1 cellular context compared by ENCODE assay signal in the genomic region with DNA sequence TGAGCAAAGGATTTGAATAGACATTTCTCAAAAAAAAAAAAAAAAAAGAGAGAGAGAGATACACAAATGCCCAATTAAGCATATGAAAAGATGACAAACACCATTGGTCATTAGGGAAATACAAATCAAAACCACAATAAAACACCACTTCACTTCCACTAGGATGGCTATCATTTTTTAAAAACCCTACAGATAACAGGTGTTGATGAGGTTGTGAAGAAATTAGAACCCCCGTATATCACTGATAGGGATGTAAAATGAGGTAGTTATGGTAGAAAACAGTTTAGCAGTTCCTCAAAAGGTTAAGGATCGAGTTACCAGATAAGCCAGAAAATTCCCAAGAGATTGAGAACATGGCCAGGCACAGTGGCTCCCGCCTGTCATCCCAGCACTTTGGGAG.
A peak's percentile ranks its signal among the peaks of the same experiment; 100 is the strongest.
TF ChIP-seq lines count a peak whose summit lies in the region.

No MANE protein-coding gene starts in this region.

TF ChIP-seq in HEK293, 187 proteins besides CTCF, POLR2A, EP300 and RAD21 (continued from another document and continues in another):
- TF ChIP-seq ZFP3 (tag by site-specific recombination; IDR thresholded peaks at IDR 0.05; ENCODE audit: low read depth) (no peak), ZNF623 (tag by site-specific recombination; IDR thresholded peaks at IDR 0.05) (no peak), RBAK (tag by site-specific recombination; IDR thresholded peaks at IDR 0.05) (no peak), ZEB2 (tag by site-specific recombination; IDR thresholded peaks at IDR 0.05) (no peak), BCL11B (tag by site-specific recombination; IDR thresholded peaks at IDR 0.05; ENCODE audit: low read depth) (no peak), SALL2 (tag by site-specific recombination; IDR thresholded peaks at IDR 0.05; ENCODE audit: borderline replicate concordance) (no peak), SP2 (tag by site-specific recombination; IDR thresholded peaks at IDR 0.05) (no peak), ZNF747 (tag by site-specific recombination; IDR thresholded peaks at IDR 0.05) (no peak), ZNF629 (tag by site-specific recombination; IDR thresholded peaks at IDR 0.05) (0 out of 2 replicates have a peak, but pooled peaks have one; percentile 16), ZBTB48 (tag by site-specific recombination; IDR thresholded peaks at IDR 0.05) (no peak), ZNF768 (tag by site-specific recombination; IDR thresholded peaks at IDR 0.05) (no peak), ZNF391 (tag by site-specific recombination; IDR thresholded peaks at IDR 0.05; ENCODE audit: borderline replicate concordance, low read depth) (no peak), ZSCAN30 (tag by site-specific recombination; IDR thresholded peaks at IDR 0.05) (no peak), SP3 (tag by site-specific recombination; IDR thresholded peaks at IDR 0.05) (no peak), PRDM1 (tag by site-specific recombination; IDR thresholded peaks at IDR 0.05) (no peak), ZBTB8A (tag by site-specific recombination; IDR thresholded peaks at IDR 0.05) (no peak), MEIS1 (CRISPR knock-in tag; IDR thresholded peaks at IDR 0.05; ENCODE audit: borderline replicate concordance) (no peak), OSR2 (tag by site-specific recombination; IDR thresholded peaks at IDR 0.05) (peak; percentile 25; the same call in 1 of the 2 replicates), ZBTB7A (tag by site-specific recombination; IDR thresholded peaks at IDR 0.05; ENCODE audit: low read depth) (no peak), ZNF837 (tag by site-specific recombination; IDR thresholded peaks at IDR 0.05) (no peak), ZNF132 (tag by site-specific recombination; IDR thresholded peaks at IDR 0.05; ENCODE audit: borderline replicate concordance) (no peak), ZFP69B (tag by site-specific recombination; IDR thresholded peaks at IDR 0.05) (no peak), ZNF473 (tag by site-specific recombination; IDR thresholded peaks at IDR 0.05) (no peak)
- TF ChIP-seq, protein P1, sequence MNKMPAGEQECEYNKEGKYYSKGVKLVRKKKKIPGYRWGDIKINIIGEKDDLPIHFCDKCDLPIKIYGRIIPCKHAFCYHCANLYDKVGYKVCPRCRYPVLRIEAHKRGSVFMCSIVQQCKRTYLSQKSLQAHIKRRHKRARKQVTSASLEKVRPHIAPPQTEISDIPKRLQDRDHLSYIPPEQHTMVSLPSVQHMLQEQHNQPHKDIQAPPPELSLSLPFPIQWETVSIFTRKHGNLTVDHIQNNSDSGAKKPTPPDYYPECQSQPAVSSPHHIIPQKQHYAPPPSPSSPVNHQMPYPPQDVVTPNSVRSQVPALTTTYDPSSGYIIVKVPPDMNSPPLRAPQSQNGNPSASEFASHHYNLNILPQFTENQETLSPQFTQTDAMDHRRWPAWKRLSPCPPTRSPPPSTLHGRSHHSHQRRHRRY (tag by site-specific recombination; IDR thresholded peaks at IDR 0.05) = no peak
- TF ChIP-seq, protein P2, sequence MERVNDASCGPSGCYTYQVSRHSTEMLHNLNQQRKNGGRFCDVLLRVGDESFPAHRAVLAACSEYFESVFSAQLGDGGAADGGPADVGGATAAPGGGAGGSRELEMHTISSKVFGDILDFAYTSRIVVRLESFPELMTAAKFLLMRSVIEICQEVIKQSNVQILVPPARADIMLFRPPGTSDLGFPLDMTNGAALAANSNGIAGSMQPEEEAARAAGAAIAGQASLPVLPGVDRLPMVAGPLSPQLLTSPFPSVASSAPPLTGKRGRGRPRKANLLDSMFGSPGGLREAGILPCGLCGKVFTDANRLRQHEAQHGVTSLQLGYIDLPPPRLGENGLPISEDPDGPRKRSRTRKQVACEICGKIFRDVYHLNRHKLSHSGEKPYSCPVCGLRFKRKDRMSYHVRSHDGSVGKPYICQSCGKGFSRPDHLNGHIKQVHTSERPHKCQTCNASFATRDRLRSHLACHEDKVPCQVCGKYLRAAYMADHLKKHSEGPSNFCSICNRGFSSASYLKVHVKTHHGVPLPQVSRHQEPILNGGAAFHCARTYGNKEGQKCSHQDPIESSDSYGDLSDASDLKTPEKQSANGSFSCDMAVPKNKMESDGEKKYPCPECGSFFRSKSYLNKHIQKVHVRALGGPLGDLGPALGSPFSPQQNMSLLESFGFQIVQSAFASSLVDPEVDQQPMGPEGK (tag by site-specific recombination; IDR thresholded peaks at IDR 0.05) = no peak
- TF ChIP-seq, protein P3, sequence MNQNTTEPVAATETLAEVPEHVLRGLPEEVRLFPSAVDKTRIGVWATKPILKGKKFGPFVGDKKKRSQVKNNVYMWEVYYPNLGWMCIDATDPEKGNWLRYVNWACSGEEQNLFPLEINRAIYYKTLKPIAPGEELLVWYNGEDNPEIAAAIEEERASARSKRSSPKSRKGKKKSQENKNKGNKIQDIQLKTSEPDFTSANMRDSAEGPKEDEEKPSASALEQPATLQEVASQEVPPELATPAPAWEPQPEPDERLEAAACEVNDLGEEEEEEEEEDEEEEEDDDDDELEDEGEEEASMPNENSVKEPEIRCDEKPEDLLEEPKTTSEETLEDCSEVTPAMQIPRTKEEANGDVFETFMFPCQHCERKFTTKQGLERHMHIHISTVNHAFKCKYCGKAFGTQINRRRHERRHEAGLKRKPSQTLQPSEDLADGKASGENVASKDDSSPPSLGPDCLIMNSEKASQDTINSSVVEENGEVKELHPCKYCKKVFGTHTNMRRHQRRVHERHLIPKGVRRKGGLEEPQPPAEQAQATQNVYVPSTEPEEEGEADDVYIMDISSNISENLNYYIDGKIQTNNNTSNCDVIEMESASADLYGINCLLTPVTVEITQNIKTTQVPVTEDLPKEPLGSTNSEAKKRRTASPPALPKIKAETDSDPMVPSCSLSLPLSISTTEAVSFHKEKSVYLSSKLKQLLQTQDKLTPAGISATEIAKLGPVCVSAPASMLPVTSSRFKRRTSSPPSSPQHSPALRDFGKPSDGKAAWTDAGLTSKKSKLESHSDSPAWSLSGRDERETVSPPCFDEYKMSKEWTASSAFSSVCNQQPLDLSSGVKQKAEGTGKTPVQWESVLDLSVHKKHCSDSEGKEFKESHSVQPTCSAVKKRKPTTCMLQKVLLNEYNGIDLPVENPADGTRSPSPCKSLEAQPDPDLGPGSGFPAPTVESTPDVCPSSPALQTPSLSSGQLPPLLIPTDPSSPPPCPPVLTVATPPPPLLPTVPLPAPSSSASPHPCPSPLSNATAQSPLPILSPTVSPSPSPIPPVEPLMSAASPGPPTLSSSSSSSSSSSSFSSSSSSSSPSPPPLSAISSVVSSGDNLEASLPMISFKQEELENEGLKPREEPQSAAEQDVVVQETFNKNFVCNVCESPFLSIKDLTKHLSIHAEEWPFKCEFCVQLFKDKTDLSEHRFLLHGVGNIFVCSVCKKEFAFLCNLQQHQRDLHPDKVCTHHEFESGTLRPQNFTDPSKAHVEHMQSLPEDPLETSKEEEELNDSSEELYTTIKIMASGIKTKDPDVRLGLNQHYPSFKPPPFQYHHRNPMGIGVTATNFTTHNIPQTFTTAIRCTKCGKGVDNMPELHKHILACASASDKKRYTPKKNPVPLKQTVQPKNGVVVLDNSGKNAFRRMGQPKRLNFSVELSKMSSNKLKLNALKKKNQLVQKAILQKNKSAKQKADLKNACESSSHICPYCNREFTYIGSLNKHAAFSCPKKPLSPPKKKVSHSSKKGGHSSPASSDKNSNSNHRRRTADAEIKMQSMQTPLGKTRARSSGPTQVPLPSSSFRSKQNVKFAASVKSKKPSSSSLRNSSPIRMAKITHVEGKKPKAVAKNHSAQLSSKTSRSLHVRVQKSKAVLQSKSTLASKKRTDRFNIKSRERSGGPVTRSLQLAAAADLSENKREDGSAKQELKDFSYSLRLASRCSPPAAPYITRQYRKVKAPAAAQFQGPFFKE (tag by site-specific recombination; IDR thresholded peaks at IDR 0.05; ENCODE audit: borderline replicate concordance) = no peak
- TF ChIP-seq, protein P4, sequence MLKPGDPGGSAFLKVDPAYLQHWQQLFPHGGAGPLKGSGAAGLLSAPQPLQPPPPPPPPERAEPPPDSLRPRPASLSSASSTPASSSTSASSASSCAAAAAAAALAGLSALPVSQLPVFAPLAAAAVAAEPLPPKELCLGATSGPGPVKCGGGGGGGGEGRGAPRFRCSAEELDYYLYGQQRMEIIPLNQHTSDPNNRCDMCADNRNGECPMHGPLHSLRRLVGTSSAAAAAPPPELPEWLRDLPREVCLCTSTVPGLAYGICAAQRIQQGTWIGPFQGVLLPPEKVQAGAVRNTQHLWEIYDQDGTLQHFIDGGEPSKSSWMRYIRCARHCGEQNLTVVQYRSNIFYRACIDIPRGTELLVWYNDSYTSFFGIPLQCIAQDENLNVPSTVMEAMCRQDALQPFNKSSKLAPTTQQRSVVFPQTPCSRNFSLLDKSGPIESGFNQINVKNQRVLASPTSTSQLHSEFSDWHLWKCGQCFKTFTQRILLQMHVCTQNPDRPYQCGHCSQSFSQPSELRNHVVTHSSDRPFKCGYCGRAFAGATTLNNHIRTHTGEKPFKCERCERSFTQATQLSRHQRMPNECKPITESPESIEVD (tag by site-specific recombination; IDR thresholded peaks at IDR 0.05) = no peak
- TF ChIP-seq, protein P5, sequence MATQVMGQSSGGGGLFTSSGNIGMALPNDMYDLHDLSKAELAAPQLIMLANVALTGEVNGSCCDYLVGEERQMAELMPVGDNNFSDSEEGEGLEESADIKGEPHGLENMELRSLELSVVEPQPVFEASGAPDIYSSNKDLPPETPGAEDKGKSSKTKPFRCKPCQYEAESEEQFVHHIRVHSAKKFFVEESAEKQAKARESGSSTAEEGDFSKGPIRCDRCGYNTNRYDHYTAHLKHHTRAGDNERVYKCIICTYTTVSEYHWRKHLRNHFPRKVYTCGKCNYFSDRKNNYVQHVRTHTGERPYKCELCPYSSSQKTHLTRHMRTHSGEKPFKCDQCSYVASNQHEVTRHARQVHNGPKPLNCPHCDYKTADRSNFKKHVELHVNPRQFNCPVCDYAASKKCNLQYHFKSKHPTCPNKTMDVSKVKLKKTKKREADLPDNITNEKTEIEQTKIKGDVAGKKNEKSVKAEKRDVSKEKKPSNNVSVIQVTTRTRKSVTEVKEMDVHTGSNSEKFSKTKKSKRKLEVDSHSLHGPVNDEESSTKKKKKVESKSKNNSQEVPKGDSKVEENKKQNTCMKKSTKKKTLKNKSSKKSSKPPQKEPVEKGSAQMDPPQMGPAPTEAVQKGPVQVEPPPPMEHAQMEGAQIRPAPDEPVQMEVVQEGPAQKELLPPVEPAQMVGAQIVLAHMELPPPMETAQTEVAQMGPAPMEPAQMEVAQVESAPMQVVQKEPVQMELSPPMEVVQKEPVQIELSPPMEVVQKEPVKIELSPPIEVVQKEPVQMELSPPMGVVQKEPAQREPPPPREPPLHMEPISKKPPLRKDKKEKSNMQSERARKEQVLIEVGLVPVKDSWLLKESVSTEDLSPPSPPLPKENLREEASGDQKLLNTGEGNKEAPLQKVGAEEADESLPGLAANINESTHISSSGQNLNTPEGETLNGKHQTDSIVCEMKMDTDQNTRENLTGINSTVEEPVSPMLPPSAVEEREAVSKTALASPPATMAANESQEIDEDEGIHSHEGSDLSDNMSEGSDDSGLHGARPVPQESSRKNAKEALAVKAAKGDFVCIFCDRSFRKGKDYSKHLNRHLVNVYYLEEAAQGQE (tag by site-specific recombination; IDR thresholded peaks at IDR 0.05) = no peak
- TF ChIP-seq, protein P6, sequence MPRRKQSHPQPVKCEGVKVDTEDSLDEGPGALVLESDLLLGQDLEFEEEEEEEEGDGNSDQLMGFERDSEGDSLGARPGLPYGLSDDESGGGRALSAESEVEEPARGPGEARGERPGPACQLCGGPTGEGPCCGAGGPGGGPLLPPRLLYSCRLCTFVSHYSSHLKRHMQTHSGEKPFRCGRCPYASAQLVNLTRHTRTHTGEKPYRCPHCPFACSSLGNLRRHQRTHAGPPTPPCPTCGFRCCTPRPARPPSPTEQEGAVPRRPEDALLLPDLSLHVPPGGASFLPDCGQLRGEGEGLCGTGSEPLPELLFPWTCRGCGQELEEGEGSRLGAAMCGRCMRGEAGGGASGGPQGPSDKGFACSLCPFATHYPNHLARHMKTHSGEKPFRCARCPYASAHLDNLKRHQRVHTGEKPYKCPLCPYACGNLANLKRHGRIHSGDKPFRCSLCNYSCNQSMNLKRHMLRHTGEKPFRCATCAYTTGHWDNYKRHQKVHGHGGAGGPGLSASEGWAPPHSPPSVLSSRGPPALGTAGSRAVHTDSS (tag by site-specific recombination; IDR thresholded peaks at IDR 0.05) = no peak
- TF ChIP-seq, protein P7, sequence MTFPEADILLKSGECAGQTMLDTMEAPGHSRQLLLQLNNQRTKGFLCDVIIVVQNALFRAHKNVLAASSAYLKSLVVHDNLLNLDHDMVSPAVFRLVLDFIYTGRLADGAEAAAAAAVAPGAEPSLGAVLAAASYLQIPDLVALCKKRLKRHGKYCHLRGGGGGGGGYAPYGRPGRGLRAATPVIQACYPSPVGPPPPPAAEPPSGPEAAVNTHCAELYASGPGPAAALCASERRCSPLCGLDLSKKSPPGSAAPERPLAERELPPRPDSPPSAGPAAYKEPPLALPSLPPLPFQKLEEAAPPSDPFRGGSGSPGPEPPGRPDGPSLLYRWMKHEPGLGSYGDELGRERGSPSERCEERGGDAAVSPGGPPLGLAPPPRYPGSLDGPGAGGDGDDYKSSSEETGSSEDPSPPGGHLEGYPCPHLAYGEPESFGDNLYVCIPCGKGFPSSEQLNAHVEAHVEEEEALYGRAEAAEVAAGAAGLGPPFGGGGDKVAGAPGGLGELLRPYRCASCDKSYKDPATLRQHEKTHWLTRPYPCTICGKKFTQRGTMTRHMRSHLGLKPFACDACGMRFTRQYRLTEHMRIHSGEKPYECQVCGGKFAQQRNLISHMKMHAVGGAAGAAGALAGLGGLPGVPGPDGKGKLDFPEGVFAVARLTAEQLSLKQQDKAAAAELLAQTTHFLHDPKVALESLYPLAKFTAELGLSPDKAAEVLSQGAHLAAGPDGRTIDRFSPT (tag by site-specific recombination; IDR thresholded peaks at IDR 0.05) = peak; percentile 13; the same call in 1 of the 2 replicates
